3 cellular contexts compared by ENCODE assay signal in the genomic region with DNA sequence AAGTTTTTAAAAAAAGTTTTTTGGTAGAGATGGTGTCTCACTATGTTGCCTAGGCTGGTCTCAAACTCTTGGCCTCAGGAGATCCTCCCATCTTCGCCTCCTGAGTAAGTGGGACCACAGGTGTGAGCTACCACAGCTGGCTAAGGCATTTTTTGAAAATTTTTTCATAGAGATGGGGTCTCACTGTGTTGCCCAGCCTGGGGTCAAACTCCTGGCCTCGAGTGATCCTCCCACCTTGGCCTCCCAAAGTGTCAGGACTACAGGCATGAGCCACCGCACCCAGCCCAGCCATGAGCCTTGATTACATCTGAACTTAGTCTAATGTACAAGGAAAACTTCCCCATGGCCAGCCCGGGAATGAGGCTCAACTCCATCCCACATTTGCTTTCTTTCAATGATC.
TF ChIP-seq lines count a peak whose summit lies in the region.

No MANE protein-coding gene starts in this region.

TF ChIP-seq in SK-N-SH, 30 proteins besides CTCF, POLR2A, EP300 and RAD21 (continued from another document):
- TF ChIP-seq, protein P1, sequence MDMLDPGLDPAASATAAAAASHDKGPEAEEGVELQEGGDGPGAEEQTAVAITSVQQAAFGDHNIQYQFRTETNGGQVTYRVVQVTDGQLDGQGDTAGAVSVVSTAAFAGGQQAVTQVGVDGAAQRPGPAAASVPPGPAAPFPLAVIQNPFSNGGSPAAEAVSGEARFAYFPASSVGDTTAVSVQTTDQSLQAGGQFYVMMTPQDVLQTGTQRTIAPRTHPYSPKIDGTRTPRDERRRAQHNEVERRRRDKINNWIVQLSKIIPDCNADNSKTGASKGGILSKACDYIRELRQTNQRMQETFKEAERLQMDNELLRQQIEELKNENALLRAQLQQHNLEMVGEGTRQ (IDR thresholded peaks at IDR 0.05; ENCODE audit: borderline replicate concordance, low read depth, low read length), result no peak

TF ChIP-seq in SK-N-SH treated with all-trans-retinoic acid at 6 μM for 48 hours, 23 proteins besides CTCF, POLR2A, EP300 and RAD21 (continued from another document):
- TF ChIP-seq POU6F1 (CRISPR knock-in tag; IDR thresholded peaks at IDR 0.05; ENCODE audit: borderline replicate concordance, low read depth), result no peak
- TF ChIP-seq ZNF8 (CRISPR knock-in tag; IDR thresholded peaks at IDR 0.05), result no peak
- TF ChIP-seq ZFP3 (CRISPR knock-in tag; IDR thresholded peaks at IDR 0.05), result no peak
- TF ChIP-seq ZFP30 (CRISPR knock-in tag; IDR thresholded peaks at IDR 0.05), result no peak
- TF ChIP-seq TOX (CRISPR knock-in tag; IDR thresholded peaks at IDR 0.05; ENCODE audit: borderline replicate concordance), result no peak
- TF ChIP-seq PATZ1 (CRISPR knock-in tag; IDR thresholded peaks at IDR 0.05; ENCODE audit: borderline replicate concordance), result no peak
- TF ChIP-seq ARNTL (CRISPR knock-in tag; IDR thresholded peaks at IDR 0.05; ENCODE audit: borderline replicate concordance, low read depth), result no peak
- TF ChIP-seq, protein P2, sequence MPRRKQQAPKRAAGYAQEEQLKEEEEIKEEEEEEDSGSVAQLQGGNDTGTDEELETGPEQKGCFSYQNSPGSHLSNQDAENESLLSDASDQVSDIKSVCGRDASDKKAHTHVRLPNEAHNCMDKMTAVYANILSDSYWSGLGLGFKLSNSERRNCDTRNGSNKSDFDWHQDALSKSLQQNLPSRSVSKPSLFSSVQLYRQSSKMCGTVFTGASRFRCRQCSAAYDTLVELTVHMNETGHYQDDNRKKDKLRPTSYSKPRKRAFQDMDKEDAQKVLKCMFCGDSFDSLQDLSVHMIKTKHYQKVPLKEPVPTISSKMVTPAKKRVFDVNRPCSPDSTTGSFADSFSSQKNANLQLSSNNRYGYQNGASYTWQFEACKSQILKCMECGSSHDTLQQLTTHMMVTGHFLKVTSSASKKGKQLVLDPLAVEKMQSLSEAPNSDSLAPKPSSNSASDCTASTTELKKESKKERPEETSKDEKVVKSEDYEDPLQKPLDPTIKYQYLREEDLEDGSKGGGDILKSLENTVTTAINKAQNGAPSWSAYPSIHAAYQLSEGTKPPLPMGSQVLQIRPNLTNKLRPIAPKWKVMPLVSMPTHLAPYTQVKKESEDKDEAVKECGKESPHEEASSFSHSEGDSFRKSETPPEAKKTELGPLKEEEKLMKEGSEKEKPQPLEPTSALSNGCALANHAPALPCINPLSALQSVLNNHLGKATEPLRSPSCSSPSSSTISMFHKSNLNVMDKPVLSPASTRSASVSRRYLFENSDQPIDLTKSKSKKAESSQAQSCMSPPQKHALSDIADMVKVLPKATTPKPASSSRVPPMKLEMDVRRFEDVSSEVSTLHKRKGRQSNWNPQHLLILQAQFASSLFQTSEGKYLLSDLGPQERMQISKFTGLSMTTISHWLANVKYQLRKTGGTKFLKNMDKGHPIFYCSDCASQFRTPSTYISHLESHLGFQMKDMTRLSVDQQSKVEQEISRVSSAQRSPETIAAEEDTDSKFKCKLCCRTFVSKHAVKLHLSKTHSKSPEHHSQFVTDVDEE (CRISPR knock-in tag; IDR thresholded peaks at IDR 0.05), result no peak
- TF ChIP-seq CSDC2 (CRISPR knock-in tag; IDR thresholded peaks at IDR 0.05), result no peak
- no peak for TF ChIP-seq PPARA (CRISPR knock-in tag; IDR thresholded peaks at IDR 0.05; ENCODE audit: borderline replicate concordance)
TF ChIP-seq in SK-N-SH treated with all-trans-retinoic acid at 6 μM for 48 hours: peak in this region for 0.

TF ChIP-seq in HEK293T, 16 proteins besides CTCF, POLR2A, EP300 and RAD21 (continued from another document):
- TF ChIP-seq ZNF384 (IDR thresholded peaks at IDR 0.05), result no peak
- no peak for TF ChIP-seq HDGF (IDR thresholded peaks at IDR 0.05; ENCODE audit: borderline replicate concordance)
- TF ChIP-seq TARDBP (IDR thresholded peaks at IDR 0.05), result no peak
- TF ChIP-seq ELF4 (IDR thresholded peaks at IDR 0.05), result no peak
